Comparison of ENCODE assay signal across 1 cellular context in the genomic region with DNA sequence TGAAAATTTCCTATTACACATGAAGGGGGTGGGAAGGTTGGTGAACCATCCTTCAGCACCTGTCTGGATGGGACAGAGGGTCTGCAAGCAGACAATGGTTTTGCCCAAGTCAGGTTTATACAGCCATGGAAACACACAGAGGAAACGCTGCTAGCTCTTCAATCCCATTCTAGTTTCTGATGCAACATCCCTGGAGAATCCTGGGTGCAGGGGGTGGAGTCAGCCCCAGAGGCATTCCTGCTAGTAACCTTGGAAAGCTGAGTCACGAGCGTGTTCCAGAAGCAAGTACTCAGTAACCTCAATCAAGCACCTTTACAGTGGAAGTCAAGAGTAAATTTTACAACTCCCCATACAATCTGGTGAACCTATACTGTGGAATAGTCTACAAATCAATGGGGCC.
TF ChIP-seq lines count a peak whose summit lies in the region.

No MANE protein-coding gene starts in this region.

TF ChIP-seq in H1, 55 proteins besides CTCF, POLR2A, EP300 and RAD21 (continued from another document):
- TF ChIP-seq SAP30 (IDR thresholded peaks at IDR 0.05; ENCODE audit: insufficient read depth, insufficient replicate concordance, low read length): no peak
- TF ChIP-seq CEBPB (IDR thresholded peaks at IDR 0.05; ENCODE audit: low read depth, low read length): peak; percentile 49; the same call in 1 of the 2 replicates
- no peak for TF ChIP-seq CBX5 (IDR thresholded peaks at IDR 0.05; ENCODE audit: low read depth, low read length)
- TF ChIP-seq CBX8 (IDR thresholded peaks at IDR 0.05; ENCODE audit: borderline replicate concordance, low read depth, low read length): no peak
TF ChIP-seq in H1: peak in this region for 1.
